In genomic region chr17:15510361-15510760, GRCh38 we compare ENCODE assay signal across 17 cellular contexts. TPM values are rescaled to one million over a fixed set of nuclear protein-coding genes. Genes with fewer than 3 reads are reported as not detected.
DNase-seq lines count a peak whose midpoint lies in the region; ATAC-seq lines count a peak whose summit lies in the region.
"Had no signal": no experiment of that assay in that cellular context is flagged by ENCODE, and none has a peak within 500 bp of the region (broad histone marks: within the 10 kb centered on the region; RNA-seq: fewer than 3 reads in every experiment).

No MANE protein-coding gene starts in this region.

- no peak for ATAC-seq in stimulated activated memory B cell treated with anti-CD40 and anti-IgM and Interleukin-4, amounts not matched to agents 10 μg/mL and 1 μg/mL and 100 μg/mL, for 72 hours
- no peak for ATAC-seq in HG03571 (IDR thresholded peaks at IDR 0.05; ENCODE audit: unreplicated experiment)

- DNase-seq in AG20443 (ENCODE audit: low spot score): peak; percentile 69
- peak; percentile 77 for DNase-seq in LHCN-M2 (ENCODE audit: low read depth)
- peak; percentile 68 for DNase-seq in mesenchymal stem cell
- DNase-seq in G401 (ENCODE audit: low spot score): no peak
- no peak for DNase-seq in SHP77 treated with DMSO at 0.1 percent for 48 hours (lab: John Stamatoyannopoulos, UW)
- DNase-seq: activated naive CD8-positive, alpha-beta T cell treated with anti-CD3 and anti-CD28 coated beads, Interleukin-2, amount 10 ng/mL, durations not matched to agents 7 days and 5 days; CD4-positive, CD25-positive, alpha-beta regulatory T cell; effector CD8-positive, alpha-beta T cell; mesendoderm; NCI-H1105 treated with DMSO at 0.1 percent for 48 hours; pancreas; stimulated activated CD4-positive, alpha-beta T cell treated with anti-CD3 and anti-CD28 coated beads, Interleukin-4, amount 100 ng/mL, for 1 hour; stimulated activated naive CD8-positive, alpha-beta T cell treated with anti-CD3 and anti-CD28 coated beads, Interleukin-15, amount 100 ng/mL, for 72 hours had no signal

- H3K36me3 ChIP-seq in mesenchymal stem cell (ENCODE audit: control insufficient read depth in 1 of 2, insufficient read depth in 2 of 2, low read depth in 1 of 2, low read length in 2 of 2): peaks cover 5 to 18% of the 10 kb centered on the region in 2 experiments
- H3K36me3 ChIP-seq: pancreas had no signal

- H3K18ac ChIP-seq in mesenchymal stem cell (ENCODE audit: low read depth in 1 of 2, low read length in 2 of 2): no peak overlapping the region

- H3K9ac ChIP-seq in mesenchymal stem cell (ENCODE audit: low read length): no peak overlapping the region

- no peaks in the 10 kb centered on the region for H3K9me3 ChIP-seq in mesenchymal stem cell (ENCODE audit: control insufficient read depth, low read length)
- H3K9me3 ChIP-seq: pancreas had no signal

- H3K27ac Mint-ChIP-seq in stimulated activated memory B cell treated with anti-CD40 and anti-IgM and Interleukin-4, amounts not matched to agents 10 μg/mL and 1 μg/mL and 100 μg/mL, for 72 hours: no peak overlapping the region
- H3K27ac Mint-ChIP-seq: activated naive CD8-positive, alpha-beta T cell treated with anti-CD3 and anti-CD28 coated beads, Interleukin-2, amount 10 ng/mL, durations not matched to agents 7 days and 5 days; stimulated activated naive CD8-positive, alpha-beta T cell treated with anti-CD3 and anti-CD28 coated beads, Interleukin-15, amount 100 ng/mL, for 72 hours had no signal

- in situ Hi-C loops in G401 (cut with HindIII; ENCODE audit: low sequenced_read_pairs): no loop called here

- H3K4ac ChIP-seq in mesenchymal stem cell (ENCODE audit: low read depth in 1 of 2, low read length in 2 of 2): no peak overlapping the region

- no peaks in the 10 kb centered on the region for H3K4me1 Mint-ChIP-seq in stimulated activated memory B cell treated with anti-CD40 and anti-IgM and Interleukin-4, amounts not matched to agents 10 μg/mL and 1 μg/mL and 100 μg/mL, for 72 hours
- H3K4me1 Mint-ChIP-seq: stimulated activated naive CD8-positive, alpha-beta T cell treated with anti-CD3 and anti-CD28 coated beads, Interleukin-15, amount 100 ng/mL, for 72 hours had no signal

- H3K9me3 Mint-ChIP-seq in stimulated activated memory B cell treated with anti-CD40 and anti-IgM and Interleukin-4, amounts not matched to agents 10 μg/mL and 1 μg/mL and 100 μg/mL, for 72 hours: no peaks in the 10 kb centered on the region
- H3K9me3 Mint-ChIP-seq: activated naive CD8-positive, alpha-beta T cell treated with anti-CD3 and anti-CD28 coated beads, Interleukin-2, amount 10 ng/mL, durations not matched to agents 7 days and 5 days; CD4-positive, CD25-positive, alpha-beta regulatory T cell; stimulated activated naive CD8-positive, alpha-beta T cell treated with anti-CD3 and anti-CD28 coated beads, Interleukin-15, amount 100 ng/mL, for 72 hours had no signal

- no peak overlapping the region for H2AFZ ChIP-seq in mesenchymal stem cell (ENCODE audit: low read depth, low read length)
- H2AFZ ChIP-seq: hepatocyte had no signal

- H3K14ac ChIP-seq in mesenchymal stem cell (ENCODE audit: low read length in 2 of 2): no peak overlapping the region

- no peak overlapping the region for H4K8ac ChIP-seq in mesenchymal stem cell (ENCODE audit: low read length)

- H3K4me3 ChIP-seq in mesenchymal stem cell (ENCODE audit: insufficient read depth in 1 of 2, low read depth in 1 of 2, low read length in 2 of 2): no peak overlapping the region
- H3K4me3 ChIP-seq: hepatocyte, pancreas had no signal

- no peak overlapping the region for H2AK5ac ChIP-seq in mesenchymal stem cell (ENCODE audit: low read length, severe bottlenecking)

- no peak overlapping the region for H3K4me2 ChIP-seq in mesenchymal stem cell (ENCODE audit: low read length, poor library complexity, severe bottlenecking)
- H3K4me2 ChIP-seq: hepatocyte had no signal

- H2BK120ac ChIP-seq in mesenchymal stem cell (ENCODE audit: low read depth, low read length): no peak overlapping the region

- H3K27me3 ChIP-seq in mesenchymal stem cell (ENCODE audit: control insufficient read depth in 1 of 2, insufficient read depth in 1 of 2, low read length in 2 of 2): no peaks in the 10 kb centered on the region
- H3K27me3 ChIP-seq: hepatocyte, pancreas had no signal

- H3K36me3 Mint-ChIP-seq in stimulated activated memory B cell treated with anti-CD40 and anti-IgM and Interleukin-4, amounts not matched to agents 10 μg/mL and 1 μg/mL and 100 μg/mL, for 72 hours: peaks cover 37% of the 10 kb centered on the region

- peaks cover 4% of the 10 kb centered on the region for H3K4me1 ChIP-seq in mesenchymal stem cell (ENCODE audit: control insufficient read depth, insufficient read depth, low read depth, low read length)

- H3K4me3 Mint-ChIP-seq in stimulated activated memory B cell treated with anti-CD40 and anti-IgM and Interleukin-4, amounts not matched to agents 10 μg/mL and 1 μg/mL and 100 μg/mL, for 72 hours: no peak overlapping the region
- H3K4me3 Mint-ChIP-seq: activated naive CD8-positive, alpha-beta T cell treated with anti-CD3 and anti-CD28 coated beads, Interleukin-2, amount 10 ng/mL, durations not matched to agents 7 days and 5 days; CD4-positive, CD25-positive, alpha-beta regulatory T cell; stimulated activated naive CD8-positive, alpha-beta T cell treated with anti-CD3 and anti-CD28 coated beads, Interleukin-15, amount 100 ng/mL, for 72 hours had no signal

- H3K27me3 Mint-ChIP-seq in stimulated activated memory B cell treated with anti-CD40 and anti-IgM and Interleukin-4, amounts not matched to agents 10 μg/mL and 1 μg/mL and 100 μg/mL, for 72 hours: no peaks in the 10 kb centered on the region
- H3K27me3 Mint-ChIP-seq: activated naive CD8-positive, alpha-beta T cell treated with anti-CD3 and anti-CD28 coated beads, Interleukin-2, amount 10 ng/mL, durations not matched to agents 7 days and 5 days; CD4-positive, CD25-positive, alpha-beta regulatory T cell; stimulated activated naive CD8-positive, alpha-beta T cell treated with anti-CD3 and anti-CD28 coated beads, Interleukin-15, amount 100 ng/mL, for 72 hours had no signal

- no peak overlapping the region for H3K23ac ChIP-seq in mesenchymal stem cell (ENCODE audit: low read length in 2 of 2)

- 29% methylated on average over 3 of the region's 3 CpGs for WGBS in mesenchymal stem cell

- H2BK12ac ChIP-seq in mesenchymal stem cell (ENCODE audit: low read length in 2 of 2): no peak overlapping the region

- no peak overlapping the region for H2BK5ac ChIP-seq in mesenchymal stem cell (ENCODE audit: low read depth, low read length, poor library complexity, severe bottlenecking)

- peaks cover 16% of the 10 kb centered on the region for H3K79me1 ChIP-seq in mesenchymal stem cell (replicated peaks; ENCODE audit: low read length, poor library complexity, severe bottlenecking)

- H3K27ac ChIP-seq in cingulate gyrus (ENCODE audit: low read depth, low read length) (peak overlapping the region; percentile 3), mesenchymal stem cell (ENCODE audit: low read length, poor library complexity, severe bottlenecking) (no peak overlapping the region)
- H3K27ac ChIP-seq: hepatocyte, pancreas had no signal

- H4K91ac ChIP-seq in mesenchymal stem cell (ENCODE audit: low read length): no peak overlapping the region

- no peak overlapping the region for H2BK15ac ChIP-seq in mesenchymal stem cell (ENCODE audit: low read depth, poor library complexity, severe bottlenecking)

RNA-seq across cellular contexts. Expression of gene CDRT4, which starts 42.9 kb away (rescaled TPM):
- not detected in 2 replicates for total RNA-seq in LHCN-M2 (2014; rRNA removed)
- polyA plus RNA-seq in LHCN-M2 (2012): 0.40 TPM
- 3.5 TPM for polyA plus RNA-seq in mesenchymal stem cell (2013, experiment 1 of 2)
- 3.4 TPM for polyA plus RNA-seq in mesenchymal stem cell (2013, experiment 2 of 2)
- total RNA-seq in G401 (2014; rRNA removed; shearing (Covaris generic)): 1.9 and 5.0 TPM in 2 replicates

RNA-seq across cellular contexts. Expression of gene TVP23C, which starts 52.9 kb away (rescaled TPM):
- total RNA-seq in LHCN-M2 (2014; rRNA removed): 8.5 and 10.8 TPM in 2 replicates
- 5.5 TPM for polyA plus RNA-seq in LHCN-M2 (2012)
- 4.8 TPM for polyA plus RNA-seq in mesenchymal stem cell (2013, experiment 1 of 2)
- 4.1 TPM for polyA plus RNA-seq in mesenchymal stem cell (2013, experiment 2 of 2)
- total RNA-seq in G401 (2014; rRNA removed; shearing (Covaris generic)): 4.1 and 10.3 TPM in 2 replicates

Comparison
In these comparisons a context has a peak if more than half of its experiments do, and no peak if none do; other contexts are left out.
1. DNase-seq: peak in AG20443 (single experiment), LHCN-M2 (single experiment) and mesenchymal stem cell (single experiment); none in G401 (single experiment) and SHP77 treated with DMSO at 0.1 percent for 48 hours (single experiment).